18 cellular contexts compared by ENCODE assay signal in genomic region chr3:194569252-194569651, GRCh38.
DNase-seq lines count a peak whose midpoint lies in the region; FAIRE-seq and TF ChIP-seq lines count a peak whose summit lies in the region.
"Had no signal": no experiment of that assay in that cellular context is flagged by ENCODE, and none has a peak within 500 bp of the region (broad histone marks: within the 10 kb centered on the region; RNA-seq: fewer than 3 reads in every experiment).

No MANE protein-coding gene starts in this region.

- peaks cover 43% of the 10 kb centered on the region for H3K27me3 Mint-ChIP-seq in activated T-helper 1 cell treated with anti-CD3 and anti-CD28 coated beads, Interleukin-12 subunit alpha, Interleukin-12 subunit beta, Interleukin-2, Interleukin-4 antibody, amounts not matched to agents 30 ng/mL and 10 ng/mL and 1 ng/mL, durations not matched to agents 14 hours and 24 hours and 36 hours (ENCODE audit: insufficient read depth)
- H3K27me3 Mint-ChIP-seq in type B pancreatic cell, result peaks cover 18% of the 10 kb centered on the region

- no peak for TF ChIP-seq EP300 in H1 (IDR thresholded peaks at IDR 0.05; ENCODE audit: borderline replicate concordance in 1 of 2, low read depth in 2 of 2, low read length in 2 of 2)

- no peak overlapping the region for H4K91ac ChIP-seq in H1 (replicated peaks; ENCODE audit: insufficient read length, low read length)

- H4K5ac ChIP-seq in H1 (ENCODE audit: insufficient read length, low read depth, low read length) (no peak overlapping the region), mesendoderm (ENCODE audit: low read length) (no peak overlapping the region)

- H3K9ac ChIP-seq in H1 (replicated peaks in 1 of 4; ENCODE audit: extremely low read depth in 1 of 4, low read depth in 3 of 4, low read length in 3 of 4) (no peak overlapping the region), mesendoderm (ENCODE audit: low read length) (no peak overlapping the region)
- H3K9ac ChIP-seq: BLaER1 had no signal

- no peak overlapping the region for H3K4me3 ChIP-seq in H1 (ENCODE audit: extremely low read depth in 1 of 4, insufficient read depth in 2 of 4, low read depth in 3 of 4, low read length in 4 of 4)
- no peak overlapping the region for H3K4me3 ChIP-seq in mesendoderm (ENCODE audit: low read length)
- H3K4me3 ChIP-seq: BLaER1, GM12878 had no signal

- POLR2A ChIA-PET in H1 (lab: Charles Lee; ENCODE audit: partially characterized antibody), result interaction anchor here (0.6 kb wide), 1 partner anchor 104 kb away, joined by 3 read pairs; no protein-coding TSS in a partner anchor

- no peak overlapping the region for H2BK20ac ChIP-seq in H1 (ENCODE audit: low read length)

- H3K4me1 ChIP-seq in H1 (replicated peaks in 1 of 4; ENCODE audit: control insufficient read depth in 3 of 4, insufficient read depth in 4 of 4, low read length in 3 of 4) (peaks cover 0 to 4% (median 0%) of the 10 kb centered on the region in 4 experiments; a peak in 2 of 7 replicates), mesendoderm (ENCODE audit: control insufficient read depth, low read depth, low read length) (peaks cover 5% of the 10 kb centered on the region)
- H3K4me1 ChIP-seq: BLaER1 had no signal

- H4K8ac ChIP-seq in H1 (ENCODE audit: extremely low read depth, insufficient read depth, low read length) (no peak overlapping the region; the same call in 1 of the 2 replicates), mesendoderm (ENCODE audit: low read depth, low read length) (no peak overlapping the region)

- no peak for TF ChIP-seq RAD21 in H1 (IDR thresholded peaks at IDR 0.05 in 1 of 2, conservative IDR thresholded peaks at IDR 0.05 in 1 of 2; ENCODE audit: low read depth in 2 of 2, low read length in 2 of 2)

- 91% methylated on average over 11 of the region's 12 CpGs; no CpG with 5 or more reads in 1 of the 2 experiments for WGBS in H1 (ENCODE audit: extremely low coverage in 1 of 2, insufficient coverage in 1 of 2, insufficient read length in 1 of 2, insufficient replicate concordance in 2 of 2, low coverage in 1 of 2, low lambda C conversion rate in 2 of 2, missing lambda C conversion rate in 1 of 2), 2 experiments
- WGBS in mesendoderm (ENCODE audit: extremely low coverage, insufficient coverage, low lambda C conversion rate), result no CpG with 5 or more reads among the region's 12 CpGs

- no peak overlapping the region for H3K27ac Mint-ChIP-seq in activated T-helper 1 cell treated with anti-CD3 and anti-CD28 coated beads, Interleukin-12 subunit alpha, Interleukin-12 subunit beta, Interleukin-2, Interleukin-4 antibody, amounts not matched to agents 30 ng/mL and 10 ng/mL and 1 ng/mL, durations not matched to agents 14 hours and 24 hours and 36 hours
- no peak overlapping the region for H3K27ac Mint-ChIP-seq in type B pancreatic cell
- H3K27ac Mint-ChIP-seq: B cell; CD4-positive, CD25-positive, alpha-beta regulatory T cell; CD8-positive, alpha-beta T cell had no signal

- 0 out of 2 replicates have a peak overlapping the region, but pooled peaks have one; percentile 88 for H2AFZ ChIP-seq in H1 (ENCODE audit: low read length)

- H3K79me1 ChIP-seq in H1 (ENCODE audit: low read depth, low read length) (no peaks in the 10 kb centered on the region), mesendoderm (ENCODE audit: low read length) (no peaks in the 10 kb centered on the region)

- H2BK5ac ChIP-seq in H1 (ENCODE audit: low read depth, low read length) (no peak overlapping the region), mesendoderm (ENCODE audit: low read length) (no peak overlapping the region)

- H3K36me3 Mint-ChIP-seq in activated T-helper 1 cell treated with anti-CD3 and anti-CD28 coated beads, Interleukin-12 subunit alpha, Interleukin-12 subunit beta, Interleukin-2, Interleukin-4 antibody, amounts not matched to agents 30 ng/mL and 10 ng/mL and 1 ng/mL, durations not matched to agents 14 hours and 24 hours and 36 hours (ENCODE audit: low read depth), result no peaks in the 10 kb centered on the region
- H3K36me3 Mint-ChIP-seq in type B pancreatic cell, result no peaks in the 10 kb centered on the region
- H3K36me3 Mint-ChIP-seq: CD4-positive, CD25-positive, alpha-beta regulatory T cell; CD8-positive, alpha-beta T cell had no signal

- H3K23ac ChIP-seq in H1 (ENCODE audit: insufficient read length), result no peak overlapping the region
- H3K23ac ChIP-seq in mesendoderm (ENCODE audit: low read length), result no peak overlapping the region

- H3K36me3 ChIP-seq in H1 (ENCODE audit: control insufficient read depth in 2 of 4, insufficient read depth in 4 of 4, low read length in 3 of 4) (no peaks in the 10 kb centered on the region), mesendoderm (ENCODE audit: control insufficient read depth, insufficient read depth, low read length) (no peaks in the 10 kb centered on the region)
- H3K36me3 ChIP-seq: BLaER1 had no signal

- no peak overlapping the region for H3K27ac ChIP-seq in H1 (ENCODE audit: low read depth, low read length)
- H3K27ac ChIP-seq in mesendoderm (ENCODE audit: low read depth, low read length), result no peak overlapping the region
- H3K27ac ChIP-seq: 22Rv1, BLaER1, C4-2B had no signal

- H2BK15ac ChIP-seq in H1 (ENCODE audit: low read length) (no peak overlapping the region), mesendoderm (replicated peaks; ENCODE audit: low read depth) (no peak overlapping the region)

- H2BK120ac ChIP-seq in H1 (replicated peaks; ENCODE audit: low read depth, low read length), result no peak overlapping the region
- no peak overlapping the region for H2BK120ac ChIP-seq in mesendoderm (ENCODE audit: low read depth, low read length)

- CTCF ChIA-PET in H1 (lab: Charles Lee; ENCODE audit: partially characterized antibody), result interaction anchor here (0.8 to 1.8 kb wide), 7 partner anchors 10 to 233 kb away, joined by 3 to 6 read pairs (median 3); no protein-coding TSS in a partner anchor

- H3K79me2 ChIP-seq in H1 (ENCODE audit: control insufficient read depth in 1 of 2, insufficient read depth in 2 of 2, low read length in 2 of 2) (no peaks in the 10 kb centered on the region), mesendoderm (ENCODE audit: control insufficient read depth, insufficient read depth, low read length) (no peaks in the 10 kb centered on the region)

- H3K27me3 ChIP-seq in H1 (replicated peaks in 1 of 4; ENCODE audit: control insufficient read depth in 3 of 4, extremely low read depth in 1 of 4, insufficient read depth in 3 of 4, low read length in 3 of 4) (no peaks in the 10 kb centered on the region), mesendoderm (ENCODE audit: insufficient read depth, low read length, poor library complexity) (no peaks in the 10 kb centered on the region)
- H3K27me3 ChIP-seq: BLaER1 had no signal

- H3K4ac ChIP-seq in H1 (replicated peaks; ENCODE audit: insufficient read length, low read depth, low read length) (no peak overlapping the region), mesendoderm (ENCODE audit: low read depth, low read length) (no peak overlapping the region)

- no peaks in the 10 kb centered on the region for H4K20me1 ChIP-seq in H1 (replicated peaks in 1 of 2; ENCODE audit: control insufficient read depth in 1 of 2, insufficient read depth in 2 of 2, low read length in 2 of 2)
- H4K20me1 ChIP-seq: BLaER1 had no signal

- TF ChIP-seq POLR2A in H1 (IDR thresholded peaks at IDR 0.05; ENCODE audit: control extremely low read depth in 1 of 2, low read depth in 2 of 2, low read length in 2 of 2), result no peak

- H3K4me2 ChIP-seq in H1 (ENCODE audit: insufficient read depth in 1 of 2, low read depth in 2 of 2, low read length in 2 of 2) (no peak overlapping the region), mesendoderm (ENCODE audit: low read length) (no peak overlapping the region)
- H3K4me2 ChIP-seq: BLaER1 had no signal

- no peaks in the 10 kb centered on the region for H3K9me3 Mint-ChIP-seq in activated T-helper 1 cell treated with anti-CD3 and anti-CD28 coated beads, Interleukin-12 subunit alpha, Interleukin-12 subunit beta, Interleukin-2, Interleukin-4 antibody, amounts not matched to agents 30 ng/mL and 10 ng/mL and 1 ng/mL, durations not matched to agents 14 hours and 24 hours and 36 hours
- no peaks in the 10 kb centered on the region for H3K9me3 Mint-ChIP-seq in type B pancreatic cell
- H3K9me3 Mint-ChIP-seq: CD8-positive, alpha-beta T cell; H9 had no signal

- intact Hi-C loops in activated T-helper 1 cell treated with anti-CD3 and anti-CD28 coated beads, Interleukin-12 subunit alpha, Interleukin-12 subunit beta, Interleukin-2, Interleukin-4 antibody, amounts not matched to agents 30 ng/mL and 10 ng/mL and 1 ng/mL, durations not matched to agents 14 hours and 24 hours and 36 hours (cut with micrococcal nuclease), result no loop called here

- TF ChIP-seq CTCF in H1 (IDR thresholded peaks at IDR 0.05; ENCODE audit: control extremely low read depth in 1 of 3, insufficient read depth in 1 of 3, low read depth in 1 of 3, low read length in 3 of 3) (no peak), type B pancreatic cell (conservative IDR thresholded peaks at IDR 0.05) (no peak)

- H3K9me3 ChIP-seq in H1 (ENCODE audit: insufficient read depth in 2 of 2, low read depth in 1 of 2, low read length in 1 of 2), result no peaks in the 10 kb centered on the region
- H3K9me3 ChIP-seq: BLaER1 had no signal

- no peaks in the 10 kb centered on the region for H3K23me2 ChIP-seq in H1 (ENCODE audit: low read depth, low read length)

- no peak overlapping the region for H2BK12ac ChIP-seq in H1 (ENCODE audit: low read depth, low read length)

- DNase-seq in ELF-1 (ENCODE audit: low read depth, low spot score), result peak; percentile 46
- DNase-seq in H1 (ENCODE audit: low read depth in 1 of 2, low spot score in 2 of 2), result no peak
- peak; percentile 62 for DNase-seq in mesendoderm
- DNase-seq in cerebellum (ENCODE audit: low spot score), result no peak
- DNase-seq in activated T-helper 1 cell treated with anti-CD3 and anti-CD28 coated beads, Interleukin-12 subunit alpha, Interleukin-12 subunit beta, Interleukin-2, Interleukin-4 antibody, amounts not matched to agents 30 ng/mL and 10 ng/mL and 1 ng/mL, durations not matched to agents 14 hours and 24 hours and 36 hours (ENCODE audit: low spot score), result no peak
- DNase-seq in type B pancreatic cell (ENCODE audit: extremely low spot score, unreplicated experiment), result no peak
- DNase-seq: CD4-positive, CD25-positive, alpha-beta regulatory T cell; CD8-positive, alpha-beta T cell; DMS153; DND-41; GDM1; H9 had no signal

- no peak overlapping the region for H3K14ac ChIP-seq in H1 (ENCODE audit: insufficient read length)

- H3K56ac ChIP-seq in H1 (replicated peaks; ENCODE audit: insufficient read length, low read depth, low read length), result no peak overlapping the region
- H3K56ac ChIP-seq in mesendoderm (ENCODE audit: low read length), result no peak overlapping the region

- H3K4me1 Mint-ChIP-seq in activated T-helper 1 cell treated with anti-CD3 and anti-CD28 coated beads, Interleukin-12 subunit alpha, Interleukin-12 subunit beta, Interleukin-2, Interleukin-4 antibody, amounts not matched to agents 30 ng/mL and 10 ng/mL and 1 ng/mL, durations not matched to agents 14 hours and 24 hours and 36 hours (ENCODE audit: low read depth), result peaks cover 10% of the 10 kb centered on the region
- peaks cover 29% of the 10 kb centered on the region for H3K4me1 Mint-ChIP-seq in type B pancreatic cell (ENCODE audit: unreplicated experiment)

- no peak for FAIRE-seq in H1 (lab: Jason Lieb, UNC)
- FAIRE-seq: A204.1, GM12878 had no signal

- no peak overlapping the region for H2AK5ac ChIP-seq in H1 (ENCODE audit: low read depth, low read length)
- H2AK5ac ChIP-seq in mesendoderm (ENCODE audit: low read length), result no peak overlapping the region

- H3K4me3 Mint-ChIP-seq in activated T-helper 1 cell treated with anti-CD3 and anti-CD28 coated beads, Interleukin-12 subunit alpha, Interleukin-12 subunit beta, Interleukin-2, Interleukin-4 antibody, amounts not matched to agents 30 ng/mL and 10 ng/mL and 1 ng/mL, durations not matched to agents 14 hours and 24 hours and 36 hours, result no peak overlapping the region
- no peak overlapping the region for H3K4me3 Mint-ChIP-seq in type B pancreatic cell
- H3K4me3 Mint-ChIP-seq: B cell; CD4-positive, CD25-positive, alpha-beta regulatory T cell; CD8-positive, alpha-beta T cell; H9 had no signal

- H3K18ac ChIP-seq in H1 (ENCODE audit: extremely low read depth, low read length) (no peak overlapping the region), mesendoderm (ENCODE audit: low read length) (no peak overlapping the region)

Comparison
In these comparisons a context has a peak if more than half of its experiments do, and no peak if none do; other contexts are left out.
1. DNase-seq: peak in ELF-1 (single experiment) and mesendoderm (single experiment); none in H1 (0 of 2), cerebellum (single experiment), activated T-helper 1 cell treated with anti-CD3 and anti-CD28 coated beads, Interleukin-12 subunit alpha, Interleukin-12 subunit beta, Interleukin-2, Interleukin-4 antibody, amounts not matched to agents 30 ng/mL and 10 ng/mL and 1 ng/mL, durations not matched to agents 14 hours and 24 hours and 36 hours (single experiment) and type B pancreatic cell (single experiment).